ENCODE assay signal across 26 cellular contexts in the genomic region with DNA sequence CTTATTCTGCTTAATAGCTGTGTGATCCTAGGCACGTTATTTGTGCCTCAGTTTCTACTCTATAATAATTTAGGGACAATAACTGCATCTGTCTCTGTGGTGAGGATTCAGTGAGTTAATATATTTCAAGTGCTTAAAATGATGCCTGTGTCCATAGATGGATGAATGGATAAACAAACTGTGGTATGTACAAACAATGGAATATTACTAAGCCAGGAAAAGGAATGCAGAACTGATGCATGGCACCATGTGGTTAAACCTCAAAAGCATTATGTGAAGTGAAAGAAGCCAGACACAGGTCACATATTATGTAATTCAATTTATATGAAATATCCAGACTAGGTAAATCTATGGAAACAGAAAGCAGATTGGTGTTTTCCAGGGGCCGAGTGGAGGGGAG.
"Had no signal": no experiment of that assay in that cellular context is flagged by ENCODE, and none has a peak within 500 bp of the region (broad histone marks: within the 10 kb centered on the region; RNA-seq: fewer than 3 reads in every experiment).

No MANE protein-coding gene starts in this region.

- H3K36me3 ChIP-seq: adrenal gland had no signal

- DNase-seq: activated CD4-positive, alpha-beta T cell treated with anti-CD3 and anti-CD28 coated beads for 36 hours; activated CD4-positive, alpha-beta T cell treated with anti-CD3 and anti-CD28 coated beads, Interleukin-2, amount 10 ng/mL, durations not matched to agents 24 days and 14 days; activated CD4-positive, CD25-positive, alpha-beta regulatory T cell; activated CD4-positive, CD25-positive, alpha-beta regulatory T cell treated with anti-CD3 and anti-CD28 coated beads, Interleukin-2, amount 50 U/mL, for 72 hours; activated CD8-positive, alpha-beta memory T cell treated with anti-CD3 and anti-CD28 coated beads, Interleukin-2, amount 10 ng/mL, durations not matched to agents 7 days and 5 days; activated CD8-positive, alpha-beta memory T cell treated with anti-CD3 and anti-CD28 coated beads, Interleukin-2, amount 50 U/mL, for 4 hours; activated CD8-positive, alpha-beta T cell treated with anti-CD3 and anti-CD28 coated beads, Interleukin-2, amount 10 ng/mL, durations not matched to agents 7 days and 5 days; activated effector memory CD4-positive, alpha-beta T cell treated with anti-CD3 and anti-CD28 coated beads, Interleukin-2, amount 50 U/mL, for 16 hours; activated naive CD4-positive, alpha-beta T cell treated with anti-CD3 and anti-CD28 coated beads for 36 hours; activated naive CD8-positive, alpha-beta T cell treated with anti-CD3 and anti-CD28 coated beads for 36 hours; activated naive CD8-positive, alpha-beta T cell treated with anti-CD3 and anti-CD28 coated beads, Interleukin-2, amount 50 U/mL, for 24 hours; activated T-cell treated with anti-CD3 and anti-CD28 coated beads, Interleukin-2, amount 50 U/mL, for 1 hour; activated T-cell treated with anti-CD3 and anti-CD28 coated beads, Interleukin-2, amount 50 U/mL, for 48 hours; amygdala; aorta; body of pancreas; caudate nucleus; cortex of kidney; effector CD8-positive, alpha-beta T cell; foreskin fibroblast; T-helper 2 cell had no signal

- H3K4me1 ChIP-seq: adrenal gland, body of pancreas had no signal

- H3K27me3 ChIP-seq: adrenal gland, body of pancreas had no signal

- H3K9me3 ChIP-seq: adrenal gland, body of pancreas had no signal

- FAIRE-seq: colon, endometrium, frontal cortex had no signal

- H3K4me3 ChIP-seq: adrenal gland, body of pancreas had no signal

- ATAC-seq: activated CD4-positive, alpha-beta T cell treated with anti-CD3 and anti-CD28 coated beads for 36 hours; activated CD8-positive, alpha-beta memory T cell treated with anti-CD3 and anti-CD28 coated beads, Interleukin-2, amount 10 ng/mL, durations not matched to agents 7 days and 5 days; activated CD8-positive, alpha-beta T cell treated with anti-CD3 and anti-CD28 coated beads, Interleukin-2, amount 10 ng/mL, durations not matched to agents 7 days and 5 days; activated naive CD8-positive, alpha-beta T cell treated with anti-CD3 and anti-CD28 coated beads, Interleukin-2, amount 50 U/mL, for 24 hours; body of pancreas; esophagus mucosa had no signal

- H3K27ac ChIP-seq: adrenal gland, body of pancreas had no signal
